Comparison of ENCODE assay signal across 11 cellular contexts in the genomic region with DNA sequence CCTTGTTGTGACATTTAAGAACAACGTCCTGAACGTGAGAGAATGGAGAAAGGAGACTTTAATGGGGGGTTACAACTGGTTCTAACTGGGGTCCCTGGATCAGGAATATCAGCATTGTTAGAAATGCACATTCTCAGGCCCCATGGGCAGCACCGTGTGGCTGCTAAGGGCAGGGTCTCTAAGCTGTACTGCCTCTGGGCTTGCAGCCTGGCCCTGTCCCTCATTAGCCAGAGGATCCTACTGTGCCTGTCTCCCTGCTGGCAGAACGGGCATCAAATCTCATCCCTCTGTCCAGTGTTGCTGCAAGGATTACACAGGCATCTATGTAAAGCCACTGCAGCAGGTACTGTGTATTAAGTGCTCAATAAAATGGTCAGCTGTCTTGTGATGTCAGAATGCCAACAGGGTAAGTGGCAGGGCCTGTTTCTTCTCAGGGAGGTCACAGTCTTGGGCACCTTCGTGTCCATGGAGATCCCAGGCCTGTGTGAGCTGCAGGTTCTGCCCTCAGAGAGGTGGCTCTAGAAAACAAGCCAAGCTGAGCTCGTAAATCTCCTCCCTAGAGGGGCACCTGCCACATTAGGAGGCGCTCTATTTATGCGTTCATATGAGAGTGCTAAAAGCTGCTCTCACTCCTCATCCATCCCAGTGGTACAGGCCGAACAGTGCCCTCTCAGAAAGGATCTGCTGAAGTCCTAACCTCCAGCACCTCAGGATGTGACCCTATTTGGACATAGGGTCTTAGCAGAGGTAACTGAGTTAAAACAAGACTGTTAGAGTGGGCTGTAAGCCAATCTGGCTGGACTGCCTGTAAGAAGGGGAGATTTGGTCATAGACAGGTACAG.
DNase-seq lines count a peak whose midpoint lies in the region; ATAC-seq and TF ChIP-seq lines count a peak whose summit lies in the region.
"Had no signal": no experiment of that assay in that cellular context is flagged by ENCODE, and none has a peak within 500 bp of the region (broad histone marks: within the 10 kb centered on the region; RNA-seq: fewer than 3 reads in every experiment).

No MANE protein-coding gene starts in this region.

- peak overlapping the region; percentile 22 for H3K18ac ChIP-seq in trophoblast cell (ENCODE audit: low read length)

- peak overlapping the region; percentile 17 for H4K91ac ChIP-seq in trophoblast cell (ENCODE audit: low read depth, low read length)

- H3K4ac ChIP-seq in trophoblast cell (ENCODE audit: low read depth, low read length): no peak overlapping the region

- H3K4me3 ChIP-seq in trophoblast cell (ENCODE audit: low read depth, low read length) (no peak overlapping the region), stomach (no peak overlapping the region)
- H3K4me3 ChIP-seq: thyroid gland had no signal

- no CpG with 5 or more reads among the region's 9 CpGs for WGBS in trophoblast cell (ENCODE audit: extremely low coverage, insufficient coverage, insufficient read length)
- WGBS in stomach, 5 donors: 78 to 87% (median 85%) methylated on average over 9 of the region's 9 CpGs

- no peak for TF ChIP-seq EP300 in stomach (IDR thresholded peaks at IDR 0.05)

- TF ChIP-seq POLR2A in stomach (IDR thresholded peaks at IDR 0.05): no peak

- H4K12ac ChIP-seq in trophoblast cell (ENCODE audit: low read depth, low read length): no peak overlapping the region

- no peak overlapping the region for H3K14ac ChIP-seq in trophoblast cell (ENCODE audit: low read length)

- H2AK5ac ChIP-seq in trophoblast cell (ENCODE audit: low read length): peak overlapping the region; percentile 42

- no peaks in the 10 kb centered on the region for H3K79me2 ChIP-seq in trophoblast cell (ENCODE audit: control insufficient read depth, insufficient read depth, low read length, poor library complexity)

- H3K23ac ChIP-seq in trophoblast cell (ENCODE audit: low read length): no peak overlapping the region

- no peak overlapping the region for H2BK5ac ChIP-seq in trophoblast cell (ENCODE audit: low read depth, low read length, poor library complexity)

- peak overlapping the region; percentile 13 for H2BK12ac ChIP-seq in trophoblast cell (ENCODE audit: low read length)

- intact Hi-C loops in stomach (cut with DNase I; ENCODE audit: low total_unique reads): no loop called here

- peaks cover 6% of the 10 kb centered on the region for H3K79me1 ChIP-seq in trophoblast cell (ENCODE audit: low read length)

- H3K36me3 ChIP-seq in trophoblast cell (ENCODE audit: control insufficient read depth in 1 of 2, insufficient read depth in 2 of 2, low read length in 2 of 2) (no peaks in the 10 kb centered on the region), stomach (no peaks in the 10 kb centered on the region)
- H3K36me3 ChIP-seq: thyroid gland had no signal

- ATAC-seq in GM19351 (IDR thresholded peaks at IDR 0.05; ENCODE audit: unreplicated experiment): peak; percentile 52
- peak; percentile 38 for ATAC-seq in HG02623 (IDR thresholded peaks at IDR 0.05; ENCODE audit: unreplicated experiment)
- ATAC-seq in HG03469 (IDR thresholded peaks at IDR 0.05; ENCODE audit: unreplicated experiment): peak; percentile 21

- no peak overlapping the region for H3K4me2 ChIP-seq in trophoblast cell (ENCODE audit: low read length)

- no peak overlapping the region for H2AFZ ChIP-seq in trophoblast cell (ENCODE audit: insufficient read depth, low read length, poor library complexity)

- no peak overlapping the region for H3K27ac ChIP-seq in trophoblast cell (ENCODE audit: low read depth, low read length)
- no peak overlapping the region for H3K27ac ChIP-seq in stomach
- H3K27ac ChIP-seq: thyroid gland had no signal

- H3K4me1 ChIP-seq in trophoblast cell (ENCODE audit: control insufficient read depth in 1 of 2, insufficient read depth in 2 of 2, low read length in 2 of 2): peaks cover 3 to 9% of the 10 kb centered on the region in 2 experiments
- H3K4me1 ChIP-seq in stomach: peaks cover 0 to 7% (median 3%) of the 10 kb centered on the region in 4 donors

- no peak overlapping the region for H3K9ac ChIP-seq in trophoblast cell (ENCODE audit: low read length)

- H3K27me3 ChIP-seq in trophoblast cell (ENCODE audit: insufficient read depth, low read length): no peaks in the 10 kb centered on the region
- peaks cover 0 to 17% (median 0%) of the 10 kb centered on the region in 3 donors for H3K27me3 ChIP-seq in stomach
- H3K27me3 ChIP-seq: thyroid gland had no signal

- peak overlapping the region; percentile 10 for H4K8ac ChIP-seq in trophoblast cell (ENCODE audit: low read depth, low read length)

- H3K9me3 ChIP-seq in trophoblast cell (ENCODE audit: insufficient read depth, low read depth, low read length) (no peaks in the 10 kb centered on the region), stomach (no peaks in the 10 kb centered on the region)
- H3K9me3 ChIP-seq: thyroid gland had no signal

- DNase-seq in trophoblast cell: no peak
- DNase-seq in GF-D8 (lab: John Stamatoyannopoulos, UW): no peak
- no peak for DNase-seq in stomach
- no peak for DNase-seq in NCI-H2081 (lab: John Stamatoyannopoulos, UW)
- DNase-seq: activated T-cell treated with anti-CD3 and anti-CD28 coated beads, Interleukin-2, amount 50 U/mL, for 24 hours; cerebellar nuclear complex; EL; thyroid gland had no signal

- no peak for TF ChIP-seq CTCF in stomach (IDR thresholded peaks at IDR 0.05)

- no peak overlapping the region for H2BK120ac ChIP-seq in trophoblast cell (ENCODE audit: insufficient read depth, low read length, poor library complexity)
